ENCODE assay signal across 21 cellular contexts in genomic region chr2:179036353-179036905, GRCh38. TPM values are rescaled to one million over a fixed set of nuclear protein-coding genes. Genes with fewer than 3 reads are reported as not detected.
A peak's percentile ranks its signal among the peaks of the same experiment; 100 is the strongest.
DNase-seq lines count a peak whose midpoint lies in the region; ATAC-seq and TF ChIP-seq lines count a peak whose summit lies in the region.
"Had no signal": no experiment of that assay in that cellular context is flagged by ENCODE, and none has a peak within 500 bp of the region (broad histone marks: within the 10 kb centered on the region; RNA-seq: fewer than 3 reads in every experiment).

No MANE protein-coding gene starts in this region.

- no peaks in the 10 kb centered on the region for H3K27me3 Mint-ChIP-seq in activated naive CD4-positive, alpha-beta T cell treated with anti-CD3 and anti-CD28 coated beads for 36 hours (ENCODE audit: low read depth)
- H3K27me3 Mint-ChIP-seq in CD4-positive, alpha-beta T cell: no peaks in the 10 kb centered on the region

- H2BK15ac ChIP-seq in mesenchymal stem cell (ENCODE audit: low read depth, poor library complexity, severe bottlenecking): no peak overlapping the region

- no peak overlapping the region for H3K9ac ChIP-seq in mesenchymal stem cell (ENCODE audit: low read length)
- H3K9ac ChIP-seq: KMS-11 had no signal

- peaks cover 40% of the 10 kb centered on the region for H3K4me1 Mint-ChIP-seq in activated naive CD4-positive, alpha-beta T cell treated with anti-CD3 and anti-CD28 coated beads for 36 hours (ENCODE audit: low read depth)
- H3K4me1 Mint-ChIP-seq in CD4-positive, alpha-beta T cell (ENCODE audit: low read depth): peaks cover 65% of the 10 kb centered on the region

- POLR2A ChIA-PET in CD4-positive, alpha-beta T cell (lab: Charles Lee): no interaction called here

- H3K36me3 Mint-ChIP-seq in activated naive CD4-positive, alpha-beta T cell treated with anti-CD3 and anti-CD28 coated beads, Interleukin-2, amount 50 U/mL, for 72 hours: peaks cover 17 to 25% of the 10 kb centered on the region in 2 donors
- H3K36me3 Mint-ChIP-seq in activated naive CD4-positive, alpha-beta T cell treated with anti-CD3 and anti-CD28 coated beads for 36 hours (ENCODE audit: low read depth): peaks cover 6% of the 10 kb centered on the region
- H3K36me3 Mint-ChIP-seq in CD4-positive, alpha-beta T cell (ENCODE audit: low read depth): peaks cover 40% of the 10 kb centered on the region
- H3K36me3 Mint-ChIP-seq: CD14-positive monocyte had no signal

- DNase-seq in activated naive CD4-positive, alpha-beta T cell treated with anti-CD3 and anti-CD28 coated beads, Interleukin-2, amount 50 U/mL, for 72 hours (ENCODE audit: low spot score in 2 of 2): no peak
- no peak for DNase-seq in activated naive CD4-positive, alpha-beta T cell treated with anti-CD3 and anti-CD28 coated beads for 36 hours
- DNase-seq in CD4-positive, alpha-beta T cell: no peak
- DNase-seq in M059J (ENCODE audit: low read depth) (peak; percentile 31), fibroblast of the aortic adventitia (ENCODE audit: low read depth) (peak; percentile 13), H4 (ENCODE audit: low spot score) (no peak), mesenchymal stem cell (no peak)
- DNase-seq: DMS79, GF-D8, H7, NCI-H1417, NCI-H1930, NCI-H2171 treated with DMSO at 0.1 percent for 48 hours, NCI-H510A treated with DMSO at 0.1 percent for 48 hours, RPMI8226 had no signal

- H3K9me3 ChIP-seq in CD4-positive, alpha-beta T cell (ENCODE audit: control insufficient read depth, low read length): no peaks in the 10 kb centered on the region
- no peaks in the 10 kb centered on the region for H3K9me3 ChIP-seq in mesenchymal stem cell (ENCODE audit: control insufficient read depth, low read length)
- H3K9me3 ChIP-seq: SJSA1 had no signal

- no peaks in the 10 kb centered on the region for H3K4me1 ChIP-seq in mesenchymal stem cell (ENCODE audit: control insufficient read depth, insufficient read depth, low read depth, low read length)
- H3K4me1 ChIP-seq: SJSA1 had no signal

- peaks cover 6 to 19% of the 10 kb centered on the region in 2 donors for H3K9me3 Mint-ChIP-seq in activated naive CD4-positive, alpha-beta T cell treated with anti-CD3 and anti-CD28 coated beads, Interleukin-2, amount 50 U/mL, for 72 hours
- peaks cover 5% of the 10 kb centered on the region for H3K9me3 Mint-ChIP-seq in activated naive CD4-positive, alpha-beta T cell treated with anti-CD3 and anti-CD28 coated beads for 36 hours
- H3K9me3 Mint-ChIP-seq in CD4-positive, alpha-beta T cell: peaks cover 3% of the 10 kb centered on the region

- H3K4ac ChIP-seq in mesenchymal stem cell (ENCODE audit: low read depth in 1 of 2, low read length in 2 of 2): no peak overlapping the region

- H4K8ac ChIP-seq in mesenchymal stem cell (ENCODE audit: low read length): no peak overlapping the region

- WGBS in mesenchymal stem cell: 80% methylated on average over 3 of the region's 4 CpGs

- no peaks in the 10 kb centered on the region for H3K36me3 ChIP-seq in mesenchymal stem cell (ENCODE audit: control insufficient read depth in 1 of 2, insufficient read depth in 2 of 2, low read depth in 1 of 2, low read length in 2 of 2)
- H3K36me3 ChIP-seq: SJSA1 had no signal

- no peak overlapping the region for H3K18ac ChIP-seq in mesenchymal stem cell (ENCODE audit: low read depth in 1 of 2, low read length in 2 of 2)

- intact Hi-C loops in activated naive CD4-positive, alpha-beta T cell treated with anti-CD3 and anti-CD28 coated beads for 36 hours (cut with micrococcal nuclease): loop anchor here (10.0 kb wide), 2 partner anchors 922 to 968 kb away; partner anchors contain the start of genes CWC22 and RBM45
- intact Hi-C loops in CD4-positive, alpha-beta T cell (cut with DNase I, micrococcal nuclease): loop anchor here (5.0 to 10.0 kb wide), 3 partner anchors 34 to 978 kb away; no protein-coding TSS in a partner anchor

- no peaks in the 10 kb centered on the region for H3K79me1 ChIP-seq in mesenchymal stem cell (replicated peaks; ENCODE audit: low read length, poor library complexity, severe bottlenecking)

- no peak overlapping the region for H2BK12ac ChIP-seq in mesenchymal stem cell (ENCODE audit: low read length in 2 of 2)

- H3K4me3 Mint-ChIP-seq in activated naive CD4-positive, alpha-beta T cell treated with anti-CD3 and anti-CD28 coated beads for 36 hours: no peak overlapping the region
- H3K4me3 Mint-ChIP-seq in CD4-positive, alpha-beta T cell: no peak overlapping the region
- H3K4me3 Mint-ChIP-seq: CD14-positive monocyte had no signal

- H4K91ac ChIP-seq in mesenchymal stem cell (ENCODE audit: low read length): no peak overlapping the region

- H3K27me3 ChIP-seq in CD4-positive, alpha-beta T cell (ENCODE audit: control insufficient read depth, insufficient read depth, low read length): no peaks in the 10 kb centered on the region
- no peaks in the 10 kb centered on the region for H3K27me3 ChIP-seq in mesenchymal stem cell (ENCODE audit: control insufficient read depth in 1 of 2, insufficient read depth in 1 of 2, low read length in 2 of 2)
- H3K27me3 ChIP-seq: SJSA1 had no signal

- no peak overlapping the region for H2BK120ac ChIP-seq in mesenchymal stem cell (ENCODE audit: low read depth, low read length)

- no peak overlapping the region for H3K27ac ChIP-seq in CD4-positive, alpha-beta T cell (ENCODE audit: low read depth, low read length)
- H3K27ac ChIP-seq in mesenchymal stem cell (ENCODE audit: low read length, poor library complexity, severe bottlenecking): no peak overlapping the region
- H3K27ac ChIP-seq: KMS-11, SJSA1 had no signal

- no peak overlapping the region for H3K23ac ChIP-seq in mesenchymal stem cell (ENCODE audit: low read length in 2 of 2)

- no peak for ATAC-seq in activated naive CD4-positive, alpha-beta T cell treated with anti-CD3 and anti-CD28 coated beads, Interleukin-2, amount 50 U/mL, for 72 hours
- ATAC-seq in CD4-positive, alpha-beta T cell (ENCODE audit: poor library complexity): no peak
- no peak for ATAC-seq in GM19397 (IDR thresholded peaks at IDR 0.05; ENCODE audit: unreplicated experiment)
- ATAC-seq: HepG2 had no signal

- no peak overlapping the region for H2BK5ac ChIP-seq in mesenchymal stem cell (ENCODE audit: low read depth, low read length, poor library complexity, severe bottlenecking)

- H3K14ac ChIP-seq in mesenchymal stem cell (ENCODE audit: low read length in 2 of 2): no peak overlapping the region

- H2AFZ ChIP-seq in mesenchymal stem cell (ENCODE audit: low read depth, low read length): no peak overlapping the region

- H3K4me2 ChIP-seq in mesenchymal stem cell (ENCODE audit: low read length, poor library complexity, severe bottlenecking): no peak overlapping the region
- H3K4me2 ChIP-seq: KMS-11 had no signal

- no peak overlapping the region for H2AK5ac ChIP-seq in mesenchymal stem cell (ENCODE audit: low read length, severe bottlenecking)

- CTCF ChIA-PET in activated naive CD4-positive, alpha-beta T cell treated with anti-CD3 and anti-CD28 coated beads for 36 hours (lab: Charles Lee): no interaction called here
- CTCF ChIA-PET in CD4-positive, alpha-beta T cell (lab: Charles Lee): no interaction called here

- no peak overlapping the region for H3K4me3 ChIP-seq in fibroblast of the aortic adventitia (ENCODE audit: low read depth, low read length)
- H3K4me3 ChIP-seq in mesenchymal stem cell (ENCODE audit: insufficient read depth in 1 of 2, low read depth in 1 of 2, low read length in 2 of 2): no peak overlapping the region
- H3K4me3 ChIP-seq: SJSA1 had no signal

- peak overlapping the region; percentile 19 to 68 for H3K27ac Mint-ChIP-seq in activated naive CD4-positive, alpha-beta T cell treated with anti-CD3 and anti-CD28 coated beads, Interleukin-2, amount 50 U/mL, for 72 hours
- H3K27ac Mint-ChIP-seq in activated naive CD4-positive, alpha-beta T cell treated with anti-CD3 and anti-CD28 coated beads for 36 hours: no peak overlapping the region
- peak overlapping the region; percentile 8 for H3K27ac Mint-ChIP-seq in CD4-positive, alpha-beta T cell

- no peak for TF ChIP-seq CTCF in CD4-positive, alpha-beta T cell (IDR thresholded peaks at IDR 0.05)
- TF ChIP-seq CTCF in fibroblast of the aortic adventitia (IDR thresholded peaks at IDR 0.05; ENCODE audit: insufficient read depth, low read length): no peak

RNA-seq across cellular contexts. Expression of gene CCDC141, which starts 13.5 kb away (rescaled TPM):
- 10 to 100 TPM in 1 of 2 donors, 1 to 10 TPM in 1; 6.1 to 10.6 TPM for total RNA-seq in activated naive CD4-positive, alpha-beta T cell treated with anti-CD3 and anti-CD28 coated beads, Interleukin-2, amount 50 U/mL, for 72 hours
- total RNA-seq in activated naive CD4-positive, alpha-beta T cell treated with anti-CD3 and anti-CD28 coated beads for 36 hours: 1 to 10 TPM; 2.6 to 4.6 TPM
- total RNA-seq in CD4-positive, alpha-beta T cell: 10 to 100 TPM; 30.6 to 31.5 TPM
- total RNA-seq in M059J (2014; rRNA removed; shearing (Covaris generic)): 0.07 TPM in 1 of 2 replicates, not detected in the other
- total RNA-seq in fibroblast of the aortic adventitia (ENCODE audit: low replicate concordance): 1.8 and 2.7 TPM in 2 replicates
- 0.02 TPM in 1 of 2 replicates, not detected in the other for total RNA-seq in H4 (2014; rRNA removed; shearing (Covaris generic))
- polyA plus RNA-seq in mesenchymal stem cell (2013, experiment 1 of 2): 0.43 TPM
- polyA plus RNA-seq in mesenchymal stem cell (2013, experiment 2 of 2): 0.41 TPM
- total RNA-seq: A673, HepG2, SJSA1 had no signal
- polyA plus RNA-seq: CD14-positive monocyte, HepG2 had no signal

Comparison
In these comparisons a context has a peak if more than half of its experiments do, and no peak if none do; other contexts are left out.
1. DNase-seq: peak in M059J (single experiment) and fibroblast of the aortic adventitia (single experiment); none in activated naive CD4-positive, alpha-beta T cell treated with anti-CD3 and anti-CD28 coated beads, Interleukin-2, amount 50 U/mL, for 72 hours (0 of 2), activated naive CD4-positive, alpha-beta T cell treated with anti-CD3 and anti-CD28 coated beads for 36 hours (single experiment), CD4-positive, alpha-beta T cell (0 of 10), H4 (single experiment) and mesenchymal stem cell (single experiment).